ENCODE assay signal across 9 cellular contexts in the genomic region with DNA sequence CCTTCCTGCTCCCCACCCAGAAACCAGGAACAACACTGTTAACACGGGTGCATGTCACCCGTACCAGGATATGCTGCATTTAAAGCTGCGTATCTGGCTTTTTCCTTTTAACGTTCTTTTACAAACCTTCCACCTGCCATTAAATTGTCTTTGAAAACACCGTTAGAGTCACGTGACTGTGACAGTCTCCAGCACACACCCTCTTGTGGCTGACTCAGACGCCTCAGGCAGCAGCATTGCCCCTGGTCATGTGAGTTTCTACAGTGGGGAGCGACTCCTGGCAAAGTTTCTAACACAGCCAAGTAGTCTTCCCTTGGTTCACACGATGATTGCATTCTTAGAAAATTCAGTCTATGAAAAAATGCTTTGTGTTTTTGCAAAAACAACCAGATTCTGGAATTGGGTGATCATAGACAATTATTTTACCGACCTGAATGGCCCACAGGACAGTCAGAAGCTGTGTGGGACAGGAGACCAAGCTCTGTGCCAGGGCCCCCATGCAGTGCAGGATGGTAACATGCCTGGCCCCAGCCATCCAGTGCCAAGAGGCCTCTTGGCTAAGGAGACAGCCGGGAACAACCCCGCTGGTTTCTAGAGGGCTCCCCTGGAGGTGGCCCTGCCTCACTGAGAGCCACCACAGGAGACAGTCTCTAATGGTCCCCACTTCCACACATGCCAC.
A peak's percentile ranks its signal among the peaks of the same experiment; 100 is the strongest.
DNase-seq lines count a peak whose midpoint lies in the region; ATAC-seq and TF ChIP-seq lines count a peak whose summit lies in the region.
"Had no signal": no experiment of that assay in that cellular context is flagged by ENCODE, and none has a peak within 500 bp of the region (broad histone marks: within the 10 kb centered on the region; RNA-seq: fewer than 3 reads in every experiment).

No MANE protein-coding gene starts in this region.

- H3K9me3 ChIP-seq in HAP-1 = no peaks in the 10 kb centered on the region
- H3K9me3 ChIP-seq in stomach = no peaks in the 10 kb centered on the region

- in situ Hi-C loops in HAP-1 (cut with MboI; ENCODE audit: low sequenced_read_pairs) = no loop called here

- no peaks in the 10 kb centered on the region for H3K27me3 ChIP-seq in HAP-1 (ENCODE audit: low read depth)
- H3K27me3 ChIP-seq in stomach = no peaks in the 10 kb centered on the region

- 40 to 51% (median 48%) methylated on average over 10 to 12 of the region's 12 CpGs for WGBS in stomach, 5 donors

- no peak for ATAC-seq in GM21447 (IDR thresholded peaks at IDR 0.05; ENCODE audit: unreplicated experiment)
- no peak for ATAC-seq in GM18519 (IDR thresholded peaks at IDR 0.05; ENCODE audit: low FRiP score, unreplicated experiment)

- H3K4me3 ChIP-seq in HAP-1 (no peak overlapping the region), cardiac fibroblast (replicated peaks in 1 of 2; ENCODE audit: low read depth in 2 of 2, low read length in 2 of 2) (no peak overlapping the region), stomach (no peak overlapping the region)

- no peak for TF ChIP-seq EP300 in stomach (IDR thresholded peaks at IDR 0.05)

- TF ChIP-seq CTCF in cardiac fibroblast (IDR thresholded peaks at IDR 0.05; ENCODE audit: low read depth, low read length) = peak; percentile 7
- TF ChIP-seq CTCF in stomach (IDR thresholded peaks at IDR 0.05) = peak in 3 of 7 experiments; percentile 9 to 16 (median 12)

- no peak for TF ChIP-seq POLR2A in stomach (IDR thresholded peaks at IDR 0.05)

- H3K36me3 ChIP-seq in HAP-1 (replicated peaks) = no peaks in the 10 kb centered on the region
- peaks cover 3 to 53% (median 45%) of the 10 kb centered on the region in 4 donors for H3K36me3 ChIP-seq in stomach

- intact Hi-C loops in stomach (cut with DNase I; ENCODE audit: low total_unique reads) = no loop called here

- no peaks in the 10 kb centered on the region for H3K4me1 ChIP-seq in HAP-1
- H3K4me1 ChIP-seq in stomach = peaks cover 0 to 10% (median 0%) of the 10 kb centered on the region in 4 donors

- DNase-seq in D341Med (ENCODE audit: low spot score) (peak; percentile 63), HAP-1 (ENCODE audit: low spot score in 2 of 2) (peak; percentile 28 to 57), RKO (ENCODE audit: low spot score) (peak; percentile 1), cardiac fibroblast (ENCODE audit: low read depth in 2 of 2) (peak; percentile 70 to 76), left kidney (ENCODE audit: low read depth, low spot score) (peak; percentile 73), stomach (no peak)
- DNase-seq: activated B cell treated with CpG ODN at 0.5 μM for 24 hours had no signal

- H3K27ac ChIP-seq in stomach = no peak overlapping the region
